Comparison of ENCODE assay signal across 1 cellular context in the genomic region with DNA sequence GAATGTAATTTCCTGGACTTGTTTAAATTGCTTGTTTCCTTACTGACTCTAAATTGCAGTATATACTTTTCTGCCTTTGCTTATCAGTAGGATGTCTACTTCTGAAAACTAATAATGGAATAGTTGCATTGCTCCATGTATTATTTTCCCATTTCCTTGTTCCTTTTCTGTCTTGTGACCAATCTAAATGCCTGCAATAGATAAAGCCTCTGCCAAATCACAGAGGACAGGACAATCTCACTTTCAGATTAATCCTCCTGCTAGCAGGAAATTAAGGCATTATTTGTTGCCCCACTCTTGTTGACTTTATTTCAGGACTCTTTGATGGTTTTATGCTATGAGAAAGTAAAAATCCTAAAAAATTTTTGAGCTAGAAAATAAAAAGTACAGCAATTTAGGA.
TF ChIP-seq lines count a peak whose summit lies in the region.

No MANE protein-coding gene starts in this region.

TF ChIP-seq in GM12878, 131 proteins besides CTCF, POLR2A, EP300 and RAD21:
- TF ChIP-seq CREB1 (IDR thresholded peaks at IDR 0.05; ENCODE audit: low read depth) (no peak), MTA3 (IDR thresholded peaks at IDR 0.05; ENCODE audit: borderline replicate concordance, low read length) (no peak), BRCA1 (IDR thresholded peaks at IDR 0.05; ENCODE audit: low read depth, low read length) (no peak), TCF7 (IDR thresholded peaks at IDR 0.05; ENCODE audit: borderline replicate concordance) (no peak), EGR1 (IDR thresholded peaks at IDR 0.05; ENCODE audit: borderline replicate concordance in 1 of 2, low read depth in 2 of 2, low read length in 2 of 2) (no peak), BMI1 (IDR thresholded peaks at IDR 0.05; ENCODE audit: borderline replicate concordance) (no peak), MEF2A (IDR thresholded peaks at IDR 0.05; ENCODE audit: insufficient read depth, low read depth, low read length) (no peak), CHD1 (IDR thresholded peaks at IDR 0.05; ENCODE audit: low read depth, low read length) (no peak), PAX5 (IDR thresholded peaks at IDR 0.05; ENCODE audit: borderline replicate concordance, low read depth, low read length) (no peak), ZBTB33 (IDR thresholded peaks at IDR 0.05) (no peak), ZZZ3 (IDR thresholded peaks at IDR 0.05; ENCODE audit: control insufficient read depth, insufficient read length, low read depth) (no peak)
- TF ChIP-seq, protein P1, sequence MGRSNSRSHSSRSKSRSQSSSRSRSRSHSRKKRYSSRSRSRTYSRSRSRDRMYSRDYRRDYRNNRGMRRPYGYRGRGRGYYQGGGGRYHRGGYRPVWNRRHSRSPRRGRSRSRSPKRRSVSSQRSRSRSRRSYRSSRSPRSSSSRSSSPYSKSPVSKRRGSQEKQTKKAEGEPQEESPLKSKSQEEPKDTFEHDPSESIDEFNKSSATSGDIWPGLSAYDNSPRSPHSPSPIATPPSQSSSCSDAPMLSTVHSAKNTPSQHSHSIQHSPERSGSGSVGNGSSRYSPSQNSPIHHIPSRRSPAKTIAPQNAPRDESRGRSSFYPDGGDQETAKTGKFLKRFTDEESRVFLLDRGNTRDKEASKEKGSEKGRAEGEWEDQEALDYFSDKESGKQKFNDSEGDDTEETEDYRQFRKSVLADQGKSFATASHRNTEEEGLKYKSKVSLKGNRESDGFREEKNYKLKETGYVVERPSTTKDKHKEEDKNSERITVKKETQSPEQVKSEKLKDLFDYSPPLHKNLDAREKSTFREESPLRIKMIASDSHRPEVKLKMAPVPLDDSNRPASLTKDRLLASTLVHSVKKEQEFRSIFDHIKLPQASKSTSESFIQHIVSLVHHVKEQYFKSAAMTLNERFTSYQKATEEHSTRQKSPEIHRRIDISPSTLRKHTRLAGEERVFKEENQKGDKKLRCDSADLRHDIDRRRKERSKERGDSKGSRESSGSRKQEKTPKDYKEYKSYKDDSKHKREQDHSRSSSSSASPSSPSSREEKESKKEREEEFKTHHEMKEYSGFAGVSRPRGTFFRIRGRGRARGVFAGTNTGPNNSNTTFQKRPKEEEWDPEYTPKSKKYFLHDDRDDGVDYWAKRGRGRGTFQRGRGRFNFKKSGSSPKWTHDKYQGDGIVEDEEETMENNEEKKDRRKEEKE (IDR thresholded peaks at IDR 0.05) = no peak
